ENCODE assay signal across 1 cellular context in the genomic region with DNA sequence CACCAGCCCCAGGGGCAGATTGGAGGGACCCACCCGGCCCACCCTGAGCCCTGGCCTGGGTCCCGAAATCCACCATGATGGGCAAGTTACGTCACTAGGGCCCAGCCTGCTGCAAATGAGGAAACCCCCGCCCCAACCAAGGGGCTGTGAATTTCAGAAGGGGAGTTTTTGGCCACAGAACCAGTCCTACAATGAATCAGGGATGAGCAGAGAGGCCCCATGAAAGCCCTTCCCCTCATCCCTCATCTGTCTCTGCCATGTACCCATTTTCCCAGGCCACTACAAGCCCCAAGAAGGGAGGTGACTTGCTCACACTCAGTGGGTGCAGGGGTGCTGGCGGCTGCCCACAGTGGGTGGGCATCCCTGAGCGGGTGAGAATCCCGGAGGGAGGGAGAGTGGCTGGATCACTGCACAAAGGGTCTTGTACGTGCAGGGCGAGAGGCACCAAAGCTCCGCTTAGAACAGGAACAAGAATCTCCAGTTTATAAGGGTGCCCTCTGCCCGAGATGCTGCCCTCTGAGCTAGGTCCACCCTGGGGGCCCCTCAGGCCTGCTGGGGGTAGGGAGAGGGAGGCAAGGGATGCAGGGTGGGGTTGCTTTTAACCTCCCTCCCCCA.
TF ChIP-seq lines count a peak whose summit lies in the region.

No MANE protein-coding gene starts in this region.

TF ChIP-seq in GM12878, 131 proteins besides CTCF, POLR2A, EP300 and RAD21 (continued from another document and continues in another):
- TF ChIP-seq, protein P1, sequence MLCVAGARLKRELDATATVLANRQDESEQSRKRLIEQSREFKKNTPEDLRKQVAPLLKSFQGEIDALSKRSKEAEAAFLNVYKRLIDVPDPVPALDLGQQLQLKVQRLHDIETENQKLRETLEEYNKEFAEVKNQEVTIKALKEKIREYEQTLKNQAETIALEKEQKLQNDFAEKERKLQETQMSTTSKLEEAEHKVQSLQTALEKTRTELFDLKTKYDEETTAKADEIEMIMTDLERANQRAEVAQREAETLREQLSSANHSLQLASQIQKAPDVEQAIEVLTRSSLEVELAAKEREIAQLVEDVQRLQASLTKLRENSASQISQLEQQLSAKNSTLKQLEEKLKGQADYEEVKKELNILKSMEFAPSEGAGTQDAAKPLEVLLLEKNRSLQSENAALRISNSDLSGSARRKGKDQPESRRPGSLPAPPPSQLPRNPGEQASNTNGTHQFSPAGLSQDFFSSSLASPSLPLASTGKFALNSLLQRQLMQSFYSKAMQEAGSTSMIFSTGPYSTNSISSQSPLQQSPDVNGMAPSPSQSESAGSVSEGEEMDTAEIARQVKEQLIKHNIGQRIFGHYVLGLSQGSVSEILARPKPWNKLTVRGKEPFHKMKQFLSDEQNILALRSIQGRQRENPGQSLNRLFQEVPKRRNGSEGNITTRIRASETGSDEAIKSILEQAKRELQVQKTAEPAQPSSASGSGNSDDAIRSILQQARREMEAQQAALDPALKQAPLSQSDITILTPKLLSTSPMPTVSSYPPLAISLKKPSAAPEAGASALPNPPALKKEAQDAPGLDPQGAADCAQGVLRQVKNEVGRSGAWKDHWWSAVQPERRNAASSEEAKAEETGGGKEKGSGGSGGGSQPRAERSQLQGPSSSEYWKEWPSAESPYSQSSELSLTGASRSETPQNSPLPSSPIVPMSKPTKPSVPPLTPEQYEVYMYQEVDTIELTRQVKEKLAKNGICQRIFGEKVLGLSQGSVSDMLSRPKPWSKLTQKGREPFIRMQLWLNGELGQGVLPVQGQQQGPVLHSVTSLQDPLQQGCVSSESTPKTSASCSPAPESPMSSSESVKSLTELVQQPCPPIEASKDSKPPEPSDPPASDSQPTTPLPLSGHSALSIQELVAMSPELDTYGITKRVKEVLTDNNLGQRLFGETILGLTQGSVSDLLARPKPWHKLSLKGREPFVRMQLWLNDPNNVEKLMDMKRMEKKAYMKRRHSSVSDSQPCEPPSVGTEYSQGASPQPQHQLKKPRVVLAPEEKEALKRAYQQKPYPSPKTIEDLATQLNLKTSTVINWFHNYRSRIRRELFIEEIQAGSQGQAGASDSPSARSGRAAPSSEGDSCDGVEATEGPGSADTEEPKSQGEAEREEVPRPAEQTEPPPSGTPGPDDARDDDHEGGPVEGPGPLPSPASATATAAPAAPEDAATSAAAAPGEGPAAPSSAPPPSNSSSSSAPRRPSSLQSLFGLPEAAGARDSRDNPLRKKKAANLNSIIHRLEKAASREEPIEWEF (IDR thresholded peaks at IDR 0.05; ENCODE audit: insufficient replicate concordance, low read depth, low read length) = no peak
- TF ChIP-seq E2F8 (IDR thresholded peaks at IDR 0.05; ENCODE audit: low read depth, partially characterized antibody) (no peak), ZNF207 (IDR thresholded peaks at IDR 0.05; ENCODE audit: borderline replicate concordance) (no peak), BMI1 (IDR thresholded peaks at IDR 0.05; ENCODE audit: borderline replicate concordance) (no peak), SMAD1 (IDR thresholded peaks at IDR 0.05; ENCODE audit: low read depth, partially characterized antibody) (no peak), STAT3 (IDR thresholded peaks at IDR 0.05; ENCODE audit: low read depth, low read length) (no peak), CBX3 (IDR thresholded peaks at IDR 0.05; ENCODE audit: borderline replicate concordance, low read depth) (no peak), WRNIP1 (IDR thresholded peaks at IDR 0.05; ENCODE audit: borderline replicate concordance, low read depth, low read length) (no peak), ZBED1 (IDR thresholded peaks at IDR 0.05; ENCODE audit: borderline replicate concordance) (no peak), CHD2 (IDR thresholded peaks at IDR 0.05; ENCODE audit: borderline replicate concordance, low read depth, low read length) (no peak), MXI1 (IDR thresholded peaks at IDR 0.05; ENCODE audit: low read depth, low read length) (no peak), BACH1 (IDR thresholded peaks at IDR 0.05; ENCODE audit: borderline replicate concordance) (no peak), CREM (IDR thresholded peaks at IDR 0.05; ENCODE audit: low read depth) (peak; percentile 83), ZZZ3 (IDR thresholded peaks at IDR 0.05; ENCODE audit: control insufficient read depth, insufficient read length, low read depth) (no peak), PML (IDR thresholded peaks at IDR 0.05; ENCODE audit: low read length) (no peak), CEBPB (IDR thresholded peaks at IDR 0.05; ENCODE audit: borderline replicate concordance in 1 of 2, low read depth in 2 of 2, low read length in 2 of 2) (no peak), EED (IDR thresholded peaks at IDR 0.05; ENCODE audit: low read depth) (peak; percentile 84), BCL11A (IDR thresholded peaks at IDR 0.05; ENCODE audit: low read depth, low read length) (peak; percentile 76), HCFC1 (IDR thresholded peaks at IDR 0.05; ENCODE audit: low read length) (no peak), NBN (IDR thresholded peaks at IDR 0.05) (no peak), YBX1 (IDR thresholded peaks at IDR 0.05) (no peak), SMARCA5 (IDR thresholded peaks at IDR 0.05) (peak; percentile 57), ASH2L (IDR thresholded peaks at IDR 0.05; ENCODE audit: borderline replicate concordance, low read depth) (no peak), SREBF2 (IDR thresholded peaks at IDR 0.05; ENCODE audit: low read length) (no peak), TCF12 (IDR thresholded peaks at IDR 0.05; ENCODE audit: low read depth, low read length) (no peak; the same call in 1 of the 2 replicates), ESRRA (IDR thresholded peaks at IDR 0.05; ENCODE audit: low read length) (no peak), MTA2 (IDR thresholded peaks at IDR 0.05; ENCODE audit: low read depth) (0 out of 2 replicates have a peak, but pooled peaks have one; percentile 9), FOS (IDR thresholded peaks at IDR 0.05; ENCODE audit: borderline replicate concordance, extremely low read depth, insufficient read length) (no peak), MEF2B (IDR thresholded peaks at IDR 0.05; ENCODE audit: partially characterized antibody, poor library complexity, severe bottlenecking) (peak; percentile 58), IKZF1 (conservative IDR thresholded peaks at IDR 0.05) (peak; percentile 55), NR2C1 (IDR thresholded peaks at IDR 0.05) (no peak), TCF3 (IDR thresholded peaks at IDR 0.05; ENCODE audit: borderline replicate concordance, insufficient read depth, low read depth, low read length) (no peak), SPI1 (IDR thresholded peaks at IDR 0.05; ENCODE audit: borderline replicate concordance, insufficient read depth, low read depth, low read length) (peak; percentile 48; the same call in 1 of the 2 replicates), FOXK2 (IDR thresholded peaks at IDR 0.05) (no peak), MTA3 (IDR thresholded peaks at IDR 0.05; ENCODE audit: borderline replicate concordance, low read length) (no peak), ELK1 (IDR thresholded peaks at IDR 0.05; ENCODE audit: low read depth, low read length) (no peak), RUNX3 (IDR thresholded peaks at IDR 0.05; ENCODE audit: low read length) (no peak), SIX5 (IDR thresholded peaks at IDR 0.05; ENCODE audit: low read depth, low read length, severe bottlenecking) (no peak), RBBP5 (conservative IDR thresholded peaks at IDR 0.05) (no peak), EZH2 (IDR thresholded peaks at IDR 0.05; ENCODE audit: borderline replicate concordance, control insufficient read depth, low read depth, low read length) (no peak), POLR2AphosphoS5 (IDR thresholded peaks at IDR 0.05; ENCODE audit: low read length) (no peak; the same call in 1 of the 2 replicates), GATAD2B (conservative IDR thresholded peaks at IDR 0.05; ENCODE audit: low read depth) (peak; percentile 61), CEBPZ (IDR thresholded peaks at IDR 0.05; ENCODE audit: low read depth, low read length) (no peak), POLR2AphosphoS2 (IDR thresholded peaks at IDR 0.05; ENCODE audit: low read depth, low read length) (no peak), TAF1 (IDR thresholded peaks at IDR 0.05; ENCODE audit: borderline replicate concordance, low read depth, low read length) (no peak), CHD4 (IDR thresholded peaks at IDR 0.05) (no peak), SIN3A (IDR thresholded peaks at IDR 0.05; ENCODE audit: low read depth, low read length) (no peak)
- TF ChIP-seq, protein P2, sequence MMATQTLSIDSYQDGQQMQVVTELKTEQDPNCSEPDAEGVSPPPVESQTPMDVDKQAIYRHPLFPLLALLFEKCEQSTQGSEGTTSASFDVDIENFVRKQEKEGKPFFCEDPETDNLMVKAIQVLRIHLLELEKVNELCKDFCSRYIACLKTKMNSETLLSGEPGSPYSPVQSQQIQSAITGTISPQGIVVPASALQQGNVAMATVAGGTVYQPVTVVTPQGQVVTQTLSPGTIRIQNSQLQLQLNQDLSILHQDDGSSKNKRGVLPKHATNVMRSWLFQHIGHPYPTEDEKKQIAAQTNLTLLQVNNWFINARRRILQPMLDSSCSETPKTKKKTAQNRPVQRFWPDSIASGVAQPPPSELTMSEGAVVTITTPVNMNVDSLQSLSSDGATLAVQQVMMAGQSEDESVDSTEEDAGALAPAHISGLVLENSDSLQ (IDR thresholded peaks at IDR 0.05) = peak; percentile 54
- TF ChIP-seq, protein P3, sequence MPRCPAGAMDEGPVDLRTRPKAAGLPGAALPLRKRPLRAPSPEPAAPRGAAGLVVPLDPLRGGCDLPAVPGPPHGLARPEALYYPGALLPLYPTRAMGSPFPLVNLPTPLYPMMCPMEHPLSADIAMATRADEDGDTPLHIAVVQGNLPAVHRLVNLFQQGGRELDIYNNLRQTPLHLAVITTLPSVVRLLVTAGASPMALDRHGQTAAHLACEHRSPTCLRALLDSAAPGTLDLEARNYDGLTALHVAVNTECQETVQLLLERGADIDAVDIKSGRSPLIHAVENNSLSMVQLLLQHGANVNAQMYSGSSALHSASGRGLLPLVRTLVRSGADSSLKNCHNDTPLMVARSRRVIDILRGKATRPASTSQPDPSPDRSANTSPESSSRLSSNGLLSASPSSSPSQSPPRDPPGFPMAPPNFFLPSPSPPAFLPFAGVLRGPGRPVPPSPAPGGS (IDR thresholded peaks at IDR 0.05; ENCODE audit: borderline replicate concordance, insufficient read depth, low read depth, low read length, poor library complexity, severe bottlenecking) = peak; percentile 85
- TF ChIP-seq, protein P4, sequence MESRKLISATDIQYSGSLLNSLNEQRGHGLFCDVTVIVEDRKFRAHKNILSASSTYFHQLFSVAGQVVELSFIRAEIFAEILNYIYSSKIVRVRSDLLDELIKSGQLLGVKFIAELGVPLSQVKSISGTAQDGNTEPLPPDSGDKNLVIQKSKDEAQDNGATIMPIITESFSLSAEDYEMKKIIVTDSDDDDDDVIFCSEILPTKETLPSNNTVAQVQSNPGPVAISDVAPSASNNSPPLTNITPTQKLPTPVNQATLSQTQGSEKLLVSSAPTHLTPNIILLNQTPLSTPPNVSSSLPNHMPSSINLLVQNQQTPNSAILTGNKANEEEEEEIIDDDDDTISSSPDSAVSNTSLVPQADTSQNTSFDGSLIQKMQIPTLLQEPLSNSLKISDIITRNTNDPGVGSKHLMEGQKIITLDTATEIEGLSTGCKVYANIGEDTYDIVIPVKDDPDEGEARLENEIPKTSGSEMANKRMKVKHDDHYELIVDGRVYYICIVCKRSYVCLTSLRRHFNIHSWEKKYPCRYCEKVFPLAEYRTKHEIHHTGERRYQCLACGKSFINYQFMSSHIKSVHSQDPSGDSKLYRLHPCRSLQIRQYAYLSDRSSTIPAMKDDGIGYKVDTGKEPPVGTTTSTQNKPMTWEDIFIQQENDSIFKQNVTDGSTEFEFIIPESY (IDR thresholded peaks at IDR 0.05) = no peak
